ENCODE assay signal across 16 cellular contexts in the genomic region with DNA sequence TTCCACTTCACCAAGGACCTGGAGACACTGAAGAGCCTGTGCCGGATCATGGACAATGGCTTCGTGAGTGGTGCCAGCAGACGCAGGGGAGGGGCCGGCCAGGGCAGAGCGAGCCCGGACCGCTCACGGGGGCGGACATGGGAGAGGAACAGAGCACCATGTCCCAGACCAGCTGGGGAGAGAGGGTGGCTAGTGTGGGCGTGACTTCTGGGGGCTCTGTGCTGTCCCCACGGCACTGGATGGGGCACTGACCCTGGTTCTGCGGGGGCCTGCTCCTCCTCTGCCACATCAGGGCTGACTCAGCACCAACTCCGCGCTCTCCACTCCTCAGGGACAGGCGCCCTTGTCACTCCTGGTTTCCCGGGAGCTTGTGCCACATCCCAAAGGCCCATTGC. TPM values are rescaled to one million over a fixed set of nuclear protein-coding genes. Genes with fewer than 3 reads are reported as not detected.
DNase-seq lines count a peak whose midpoint lies in the region; ATAC-seq and TF ChIP-seq lines count a peak whose summit lies in the region.
"Had no signal": no experiment of that assay in that cellular context is flagged by ENCODE, and none has a peak within 500 bp of the region (broad histone marks: within the 10 kb centered on the region; RNA-seq: fewer than 3 reads in every experiment).

No MANE protein-coding gene starts in this region.

- H3K4me1 ChIP-seq in right atrium auricular region (peaks cover 0 to 21% of the 10 kb centered on the region in 2 donors), adrenal gland (replicated peaks in 1 of 2) (peaks cover 30 to 70% of the 10 kb centered on the region in 2 donors), mesenchymal stem cell (ENCODE audit: control insufficient read depth, insufficient read depth, low read depth, low read length) (peaks cover 56% of the 10 kb centered on the region)
- H3K4me1 ChIP-seq in CD8-positive, alpha-beta T cell (ENCODE audit: insufficient read depth, low read length): no peaks in the 10 kb centered on the region

- no peak overlapping the region for H3K4me3 Mint-ChIP-seq in type B pancreatic cell
- H3K4me3 Mint-ChIP-seq in CD8-positive, alpha-beta T cell: no peak overlapping the region
- H3K4me3 Mint-ChIP-seq: activated CD4-positive, alpha-beta memory T cell treated with anti-CD3 and anti-CD28 coated beads for 36 hours; memory B cell had no signal

- peak overlapping the region; percentile 41 for H4K8ac ChIP-seq in mesenchymal stem cell (ENCODE audit: low read length)

- H3K4me2 ChIP-seq in mesenchymal stem cell (ENCODE audit: low read length, poor library complexity, severe bottlenecking): no peak overlapping the region

- H2BK15ac ChIP-seq in mesenchymal stem cell (ENCODE audit: low read depth, poor library complexity, severe bottlenecking): no peak overlapping the region

- no peak overlapping the region for H2BK5ac ChIP-seq in mesenchymal stem cell (ENCODE audit: low read depth, low read length, poor library complexity, severe bottlenecking)

- H2AFZ ChIP-seq in mesenchymal stem cell (ENCODE audit: low read depth, low read length): no peak overlapping the region

- H4K91ac ChIP-seq in mesenchymal stem cell (ENCODE audit: low read length): no peak overlapping the region

- TF ChIP-seq CTCF in right atrium auricular region (IDR thresholded peaks at IDR 0.05): no peak
- no peak for TF ChIP-seq CTCF in adrenal gland (IDR thresholded peaks at IDR 0.05)
- TF ChIP-seq CTCF in type B pancreatic cell (conservative IDR thresholded peaks at IDR 0.05): no peak
- TF ChIP-seq CTCF in CD8-positive, alpha-beta T cell (IDR thresholded peaks at IDR 0.05): no peak

- no peak overlapping the region for H3K14ac ChIP-seq in mesenchymal stem cell (ENCODE audit: low read length in 2 of 2)

- peak; percentile 0 for ATAC-seq in Right ventricle myocardium superior (ENCODE audit: poor library complexity)
- no peak for ATAC-seq in CD8-positive, alpha-beta T cell

- peak overlapping the region; percentile 42 for H2AK5ac ChIP-seq in mesenchymal stem cell (ENCODE audit: low read length, severe bottlenecking)

- H3K36me3 ChIP-seq in right atrium auricular region (peaks cover 79% of the 10 kb centered on the region), adrenal gland (replicated peaks in 1 of 2) (peaks cover 0 to 82% of the 10 kb centered on the region in 2 donors), mesenchymal stem cell (ENCODE audit: control insufficient read depth in 1 of 2, insufficient read depth in 2 of 2, low read depth in 1 of 2, low read length in 2 of 2) (peaks cover 68 to 93% of the 10 kb centered on the region in 2 experiments)
- peaks cover 23% of the 10 kb centered on the region for H3K36me3 ChIP-seq in CD8-positive, alpha-beta T cell (ENCODE audit: insufficient read depth, low read length)

- peak; percentile 23 to 54 for TF ChIP-seq POLR2A in adrenal gland (IDR thresholded peaks at IDR 0.05)

- POLR2A ChIA-PET in CD8-positive, alpha-beta T cell (lab: Charles Lee): interaction anchor here (1.3 to 2.2 kb wide), 2 partner anchors 8 to 11 kb away, joined by 4 to 6 read pairs; a partner anchor contains a TSS

- 38 to 50% (median 42%) methylated on average over 4 to 16 of the region's 16 CpGs; no CpG with 5 or more reads in 1 of the 4 donors for WGBS in adrenal gland, 4 donors
- WGBS in mesenchymal stem cell: 84% methylated on average over 12 of the region's 16 CpGs

- no peaks in the 10 kb centered on the region for H3K9me3 ChIP-seq in right atrium auricular region
- H3K9me3 ChIP-seq in adrenal gland (replicated peaks in 1 of 3): no peaks in the 10 kb centered on the region
- no peaks in the 10 kb centered on the region for H3K9me3 ChIP-seq in mesenchymal stem cell (ENCODE audit: control insufficient read depth, low read length)
- no peaks in the 10 kb centered on the region for H3K9me3 ChIP-seq in CD8-positive, alpha-beta T cell (ENCODE audit: low read length)
- H3K9me3 ChIP-seq: heart right ventricle, transverse colon had no signal

- H3K79me1 ChIP-seq in mesenchymal stem cell (replicated peaks; ENCODE audit: low read length, poor library complexity, severe bottlenecking): peaks cover 19% of the 10 kb centered on the region

- no peak overlapping the region for H3K4ac ChIP-seq in mesenchymal stem cell (ENCODE audit: low read depth in 1 of 2, low read length in 2 of 2)

- no peaks in the 10 kb centered on the region for H3K27me3 ChIP-seq in right atrium auricular region
- H3K27me3 ChIP-seq in adrenal gland: no peaks in the 10 kb centered on the region
- no peaks in the 10 kb centered on the region for H3K27me3 ChIP-seq in mesenchymal stem cell (ENCODE audit: control insufficient read depth in 1 of 2, insufficient read depth in 1 of 2, low read length in 2 of 2)
- no peaks in the 10 kb centered on the region for H3K27me3 ChIP-seq in CD8-positive, alpha-beta T cell (ENCODE audit: insufficient read depth, low read length)
- H3K27me3 ChIP-seq: heart right ventricle, transverse colon had no signal

- no peak overlapping the region for H3K4me3 ChIP-seq in right atrium auricular region
- H3K4me3 ChIP-seq in adrenal gland: no peak overlapping the region
- H3K4me3 ChIP-seq in mesenchymal stem cell (ENCODE audit: insufficient read depth in 1 of 2, low read depth in 1 of 2, low read length in 2 of 2): no peak overlapping the region
- H3K4me3 ChIP-seq in CD8-positive, alpha-beta T cell (ENCODE audit: low read depth, low read length): no peak overlapping the region
- H3K4me3 ChIP-seq: heart right ventricle, transverse colon had no signal

- no peak overlapping the region for H2BK120ac ChIP-seq in mesenchymal stem cell (ENCODE audit: low read depth, low read length)

- H3K9ac ChIP-seq in mesenchymal stem cell (ENCODE audit: low read length): no peak overlapping the region

- H3K23ac ChIP-seq in mesenchymal stem cell (ENCODE audit: low read length in 2 of 2): peak overlapping the region in 1 of 2 experiments; percentile 41

- peaks cover 8% of the 10 kb centered on the region for H3K36me3 Mint-ChIP-seq in type B pancreatic cell
- peaks cover 48% of the 10 kb centered on the region for H3K36me3 Mint-ChIP-seq in CD8-positive, alpha-beta T cell

- peak overlapping the region in 1 of 2 donors; percentile 11 for H3K27ac ChIP-seq in right atrium auricular region
- H3K27ac ChIP-seq in adrenal gland: peak overlapping the region; percentile 69 to 94 (median 81)
- H3K27ac ChIP-seq in mesenchymal stem cell (ENCODE audit: low read length, poor library complexity, severe bottlenecking): peak overlapping the region; percentile 70
- H3K27ac ChIP-seq in CD8-positive, alpha-beta T cell (ENCODE audit: low read depth, low read length): no peak overlapping the region
- H3K27ac ChIP-seq: transverse colon had no signal

- H3K27ac Mint-ChIP-seq in type B pancreatic cell: peak overlapping the region; percentile 84
- no peak overlapping the region for H3K27ac Mint-ChIP-seq in CD8-positive, alpha-beta T cell
- H3K27ac Mint-ChIP-seq: activated CD4-positive, alpha-beta memory T cell treated with anti-CD3 and anti-CD28 coated beads for 36 hours; memory B cell had no signal

- peaks cover 11% of the 10 kb centered on the region for H3K4me1 Mint-ChIP-seq in type B pancreatic cell (ENCODE audit: unreplicated experiment)
- H3K4me1 Mint-ChIP-seq in CD8-positive, alpha-beta T cell (ENCODE audit: low read depth): peaks cover 7% of the 10 kb centered on the region

- intact Hi-C loops in Right ventricle myocardium superior (cut with DNase I) (no loop called here), adrenal gland (cut with DNase I) (no loop called here)
- intact Hi-C loops in CD8-positive, alpha-beta T cell (cut with DNase I, micrococcal nuclease): no loop called here

- no peaks in the 10 kb centered on the region for H3K9me3 Mint-ChIP-seq in type B pancreatic cell
- no peaks in the 10 kb centered on the region for H3K9me3 Mint-ChIP-seq in CD8-positive, alpha-beta T cell
- H3K9me3 Mint-ChIP-seq: activated CD4-positive, alpha-beta memory T cell treated with anti-CD3 and anti-CD28 coated beads for 36 hours; memory B cell had no signal

- H3K18ac ChIP-seq in mesenchymal stem cell (ENCODE audit: low read depth in 1 of 2, low read length in 2 of 2): no peak overlapping the region

- H2BK12ac ChIP-seq in mesenchymal stem cell (ENCODE audit: low read length in 2 of 2): no peak overlapping the region

- no peak for DNase-seq in Right ventricle myocardium superior
- DNase-seq in right atrium auricular region (ENCODE audit: low spot score): no peak
- peak; percentile 86 to 96 (median 93) for DNase-seq in adrenal gland
- no peak for DNase-seq in mesenchymal stem cell
- no peak for DNase-seq in type B pancreatic cell (ENCODE audit: extremely low spot score, unreplicated experiment)
- DNase-seq in CD8-positive, alpha-beta T cell: no peak
- no peak for DNase-seq in stimulated activated CD8-positive, alpha-beta memory T cell treated with anti-CD3 and anti-CD28 coated beads, Interleukin-4, amount 100 ng/mL, for 48 hours
- DNase-seq in activated CD4-positive, alpha-beta T cell treated with anti-CD3 and anti-CD28 coated beads for 4 hours: no peak
- DNase-seq: activated CD4-positive, alpha-beta memory T cell treated with anti-CD3 and anti-CD28 coated beads for 36 hours; GDM1; heart right ventricle; NCI-H1105; NCI-H526 treated with DMSO at 0.1 percent for 48 hours; T-helper 1 cell; transverse colon had no signal

- H3K27me3 Mint-ChIP-seq in type B pancreatic cell: no peaks in the 10 kb centered on the region
- H3K27me3 Mint-ChIP-seq in CD8-positive, alpha-beta T cell (ENCODE audit: low read depth): no peaks in the 10 kb centered on the region
- H3K27me3 Mint-ChIP-seq: activated CD4-positive, alpha-beta memory T cell treated with anti-CD3 and anti-CD28 coated beads for 36 hours; memory B cell had no signal

- CTCF ChIA-PET in CD8-positive, alpha-beta T cell (lab: Charles Lee): no interaction called here

RNA-seq across cellular contexts. Expression of a gene that starts 7.6 kb away (rescaled TPM):
- total RNA-seq in Right ventricle myocardium superior: 120 TPM
- 10 to 100 TPM; 64.6 to 81.0 TPM for total RNA-seq in right atrium auricular region
- 100 to 1,000 TPM; 163 to 568 (median 275) TPM for total RNA-seq in adrenal gland
- polyA plus RNA-seq in adrenal gland: 100 to 1,000 TPM in 2 of 3 donors, 10 to 100 TPM in 1; 78.7 to 620 (median 409) TPM
- 141 TPM for polyA plus RNA-seq in mesenchymal stem cell (2013, experiment 1 of 2)
- polyA plus RNA-seq in mesenchymal stem cell (2013, experiment 2 of 2): 146 TPM
- total RNA-seq in type B pancreatic cell (ENCODE audit: low replicate concordance): 248 and 388 TPM in 2 replicates
- 100 to 1,000 TPM; 112 to 116 TPM for total RNA-seq in CD8-positive, alpha-beta T cell

RNA-seq across cellular contexts. Expression of a gene that starts 8.8 kb away (rescaled TPM):
- total RNA-seq in Right ventricle myocardium superior (36.3 TPM), right atrium auricular region (10 to 100 TPM; 29.2 to 32.5 TPM), adrenal gland (100 to 1,000 TPM in 4 of 8 donors, 10 to 100 TPM in 4; 49.3 to 199 (median 100) TPM), type B pancreatic cell (ENCODE audit: low replicate concordance) (72.3 and 125 TPM in 2 replicates)
- polyA plus RNA-seq in adrenal gland: 100 to 1,000 TPM in 2 of 3 donors, 10 to 100 TPM in 1; 40.7 to 344 (median 202) TPM
- polyA plus RNA-seq in mesenchymal stem cell (2013, experiment 1 of 2): 46.8 TPM
- 44.2 TPM for polyA plus RNA-seq in mesenchymal stem cell (2013, experiment 2 of 2)
- 100 to 1,000 TPM in 1 of 2 experiments, 10 to 100 TPM in 1; 98.9 to 114 TPM for total RNA-seq in CD8-positive, alpha-beta T cell

RNA-seq across cellular contexts. Expression of a gene that starts 18.6 kb away (rescaled TPM):
- 35.0 TPM for total RNA-seq in Right ventricle myocardium superior
- total RNA-seq in right atrium auricular region: 10 to 100 TPM; 20.6 to 25.8 TPM
- 10 to 100 TPM; 25.7 to 70.3 (median 45.7) TPM for total RNA-seq in adrenal gland
- polyA plus RNA-seq in adrenal gland: 10 to 100 TPM; 66.0 to 89.6 (median 75.8) TPM
- 107 TPM for polyA plus RNA-seq in mesenchymal stem cell (2013, experiment 1 of 2)
- polyA plus RNA-seq in mesenchymal stem cell (2013, experiment 2 of 2): 104 TPM
- 35.8 and 40.1 TPM in 2 replicates for total RNA-seq in type B pancreatic cell (ENCODE audit: low replicate concordance)
- 10 to 100 TPM; 12.6 to 14.1 TPM for total RNA-seq in CD8-positive, alpha-beta T cell

RNA-seq across cellular contexts. Expression of a gene that starts 18.9 kb away (rescaled TPM):
- total RNA-seq in Right ventricle myocardium superior: 46.0 TPM
- total RNA-seq in right atrium auricular region: 10 to 100 TPM; 20.4 to 27.5 TPM
- 100 to 1,000 TPM in 1 of 8 donors, 10 to 100 TPM in 7; 33.5 to 103 (median 51.4) TPM for total RNA-seq in adrenal gland
- 100 to 1,000 TPM in 2 of 3 donors, 10 to 100 TPM in 1; 22.4 to 198 (median 113) TPM for polyA plus RNA-seq in adrenal gland
- polyA plus RNA-seq in mesenchymal stem cell (2013, experiment 1 of 2): 51.0 TPM
- 50.4 TPM for polyA plus RNA-seq in mesenchymal stem cell (2013, experiment 2 of 2)
- total RNA-seq in type B pancreatic cell (ENCODE audit: low replicate concordance): 33.9 and 45.9 TPM in 2 replicates
- total RNA-seq in CD8-positive, alpha-beta T cell: 10 to 100 TPM; 31.1 to 31.2 TPM

RNA-seq across cellular contexts. Expression of a gene that starts 38.1 kb away (rescaled TPM):
- not detected for total RNA-seq in Right ventricle myocardium superior
- under 1 TPM in 1 of 2 donors, not detected in 1; 0.43 TPM for total RNA-seq in right atrium auricular region
- 1 to 10 TPM in 5 of 8 donors, under 1 TPM in 3; 0.18 to 2.1 (median 1.2) TPM for total RNA-seq in adrenal gland
- polyA plus RNA-seq in adrenal gland: 1 to 10 TPM in 2 of 3 donors, under 1 TPM in 1; 0.33 to 3.2 (median 2.1) TPM
- 0.36 TPM for polyA plus RNA-seq in mesenchymal stem cell (2013, experiment 1 of 2)
- polyA plus RNA-seq in mesenchymal stem cell (2013, experiment 2 of 2): 0.30 TPM
- 0.58 and 0.74 TPM in 2 replicates for total RNA-seq in type B pancreatic cell (ENCODE audit: low replicate concordance)
- 1 to 10 TPM; 7.9 to 8.1 TPM for total RNA-seq in CD8-positive, alpha-beta T cell

Comparison
In these comparisons a context has a peak if more than half of its experiments do, and no peak if none do; other contexts are left out.
1. DNase-seq: peak in adrenal gland (7 of 7); none in Right ventricle myocardium superior (single experiment), right atrium auricular region (single experiment), mesenchymal stem cell (single experiment), type B pancreatic cell (single experiment), CD8-positive, alpha-beta T cell (0 of 7), stimulated activated CD8-positive, alpha-beta memory T cell treated with anti-CD3 and anti-CD28 coated beads, Interleukin-4, amount 100 ng/mL, for 48 hours (single experiment) and activated CD4-positive, alpha-beta T cell treated with anti-CD3 and anti-CD28 coated beads for 4 hours (0 of 2).